14 cellular contexts compared by ENCODE assay signal in genomic region chr9:133845659-133845947, GRCh38.
A peak's percentile ranks its signal among the peaks of the same experiment; 100 is the strongest.
DNase-seq lines count a peak whose midpoint lies in the region; ATAC-seq and TF ChIP-seq lines count a peak whose summit lies in the region.
"Had no signal": no experiment of that assay in that cellular context is flagged by ENCODE, and none has a peak within 500 bp of the region (broad histone marks: within the 10 kb centered on the region; RNA-seq: fewer than 3 reads in every experiment).

No MANE protein-coding gene starts in this region.

- TF ChIP-seq CTCF in lower lobe of right lung (IDR thresholded peaks at IDR 0.05) (no peak), gastroesophageal sphincter (IDR thresholded peaks at IDR 0.05) (no peak)

- H3K27ac ChIP-seq in angular gyrus (ENCODE audit: low read depth, low read length) = peak overlapping the region; percentile 23
- H3K27ac ChIP-seq in lower lobe of right lung = peak overlapping the region; percentile 82
- H3K27ac ChIP-seq in gastroesophageal sphincter = peak overlapping the region in 2 of 4 donors; percentile 37 to 58

- no peaks in the 10 kb centered on the region for H3K36me3 ChIP-seq in lower lobe of right lung
- H3K36me3 ChIP-seq in gastroesophageal sphincter = no peaks in the 10 kb centered on the region

- H3K4me3 Mint-ChIP-seq in stimulated activated naive B cell treated with anti-CD40 and anti-IgM and Interleukin-4, amounts not matched to agents 10 μg/mL and 1 μg/mL and 100 μg/mL, for 72 hours = peak overlapping the region; percentile 61 to 72
- H3K4me3 Mint-ChIP-seq: activated naive CD8-positive, alpha-beta T cell treated with anti-CD3 and anti-CD28 coated beads for 36 hours; CD4-positive, CD25-positive, alpha-beta regulatory T cell; T-helper 1 cell treated with Interleukin-12 subunit alpha and Interleukin-12 subunit beta and Interleukin-4 antibody, amounts not matched to agents 30 μg/mL and 1 μg/mL, for 36 hours had no signal

- no CpG with 5 or more reads among the region's 1 CpG for WGBS in gastroesophageal sphincter (ENCODE audit: low coverage in 1 of 2), 2 donors

- H3K27me3 ChIP-seq in lower lobe of right lung (ENCODE audit: low read depth) = no peaks in the 10 kb centered on the region
- H3K27me3 ChIP-seq in gastroesophageal sphincter = no peaks in the 10 kb centered on the region

- peaks cover 34 to 68% of the 10 kb centered on the region in 2 donors for H3K4me1 Mint-ChIP-seq in stimulated activated naive B cell treated with anti-CD40 and anti-IgM and Interleukin-4, amounts not matched to agents 10 μg/mL and 1 μg/mL and 100 μg/mL, for 72 hours
- H3K4me1 Mint-ChIP-seq: activated naive CD8-positive, alpha-beta T cell treated with anti-CD3 and anti-CD28 coated beads for 36 hours had no signal

- no peak for TF ChIP-seq EP300 in gastroesophageal sphincter (IDR thresholded peaks at IDR 0.05)

- H3K9me3 Mint-ChIP-seq in stimulated activated naive B cell treated with anti-CD40 and anti-IgM and Interleukin-4, amounts not matched to agents 10 μg/mL and 1 μg/mL and 100 μg/mL, for 72 hours = no peaks in the 10 kb centered on the region
- H3K9me3 Mint-ChIP-seq: activated naive CD8-positive, alpha-beta T cell treated with anti-CD3 and anti-CD28 coated beads for 36 hours; CD4-positive, CD25-positive, alpha-beta regulatory T cell; T-helper 1 cell treated with Interleukin-12 subunit alpha and Interleukin-12 subunit beta and Interleukin-4 antibody, amounts not matched to agents 30 μg/mL and 1 μg/mL, for 36 hours had no signal

- no peaks in the 10 kb centered on the region for H3K27me3 Mint-ChIP-seq in stimulated activated naive B cell treated with anti-CD40 and anti-IgM and Interleukin-4, amounts not matched to agents 10 μg/mL and 1 μg/mL and 100 μg/mL, for 72 hours
- H3K27me3 Mint-ChIP-seq: activated naive CD8-positive, alpha-beta T cell treated with anti-CD3 and anti-CD28 coated beads for 36 hours; CD4-positive, CD25-positive, alpha-beta regulatory T cell had no signal

- H3K4me1 ChIP-seq in lower lobe of right lung (peaks cover 25% of the 10 kb centered on the region), gastroesophageal sphincter (peaks cover 0 to 19% (median 3%) of the 10 kb centered on the region in 3 donors)

- no peak for TF ChIP-seq POLR2A in gastroesophageal sphincter (IDR thresholded peaks at IDR 0.05)

- H3K4me3 ChIP-seq in lower lobe of right lung = no peak overlapping the region
- H3K4me3 ChIP-seq in gastroesophageal sphincter = no peak overlapping the region
- H3K4me3 ChIP-seq: lung had no signal

- no peaks in the 10 kb centered on the region for H3K9me3 ChIP-seq in lower lobe of right lung
- no peaks in the 10 kb centered on the region for H3K9me3 ChIP-seq in gastroesophageal sphincter

- peak overlapping the region; percentile 73 for H3K27ac Mint-ChIP-seq in stimulated activated naive B cell treated with anti-CD40 and anti-IgM and Interleukin-4, amounts not matched to agents 10 μg/mL and 1 μg/mL and 100 μg/mL, for 72 hours
- H3K27ac Mint-ChIP-seq: activated naive CD8-positive, alpha-beta T cell treated with anti-CD3 and anti-CD28 coated beads for 36 hours; CD4-positive, CD25-positive, alpha-beta regulatory T cell; T-helper 1 cell treated with Interleukin-12 subunit alpha and Interleukin-12 subunit beta and Interleukin-4 antibody, amounts not matched to agents 30 μg/mL and 1 μg/mL, for 36 hours had no signal

- peak; percentile 12 for DNase-seq in M059J (ENCODE audit: low read depth)
- no peak for DNase-seq in lower lobe of right lung
- DNase-seq in stimulated activated naive B cell treated with anti-CD40 and anti-IgM and Interleukin-4, amounts not matched to agents 10 μg/mL and 1 μg/mL and 100 μg/mL, for 72 hours = no peak
- no peak for DNase-seq in activated T-cell treated with anti-CD3 and anti-CD28 coated beads for 4 hours
- DNase-seq: activated CD4-positive, alpha-beta T cell treated with anti-CD3 and anti-CD28 coated beads for 1 hour; activated CD8-positive, alpha-beta memory T cell treated with anti-CD3 and anti-CD28 coated beads, Interleukin-2, amount 50 U/mL, for 4 hours; activated naive CD8-positive, alpha-beta T cell treated with anti-CD3 and anti-CD28 coated beads for 36 hours; CD4-positive, CD25-positive, alpha-beta regulatory T cell; NCI-H2227 treated with DMSO at 0.1 percent for 48 hours had no signal

- peaks cover 24 to 46% of the 10 kb centered on the region in 2 donors for H3K36me3 Mint-ChIP-seq in stimulated activated naive B cell treated with anti-CD40 and anti-IgM and Interleukin-4, amounts not matched to agents 10 μg/mL and 1 μg/mL and 100 μg/mL, for 72 hours
- H3K36me3 Mint-ChIP-seq: activated naive CD8-positive, alpha-beta T cell treated with anti-CD3 and anti-CD28 coated beads for 36 hours; CD4-positive, CD25-positive, alpha-beta regulatory T cell had no signal

- intact Hi-C loops in lower lobe of right lung (cut with DNase I) = no loop called here

- ATAC-seq in lower lobe of right lung = no peak
- ATAC-seq in stimulated activated naive B cell treated with anti-CD40 and anti-IgM and Interleukin-4, amounts not matched to agents 10 μg/mL and 1 μg/mL and 100 μg/mL, for 72 hours (replicated peaks) = no peak
- ATAC-seq in HG03280 (IDR thresholded peaks at IDR 0.05; ENCODE audit: unreplicated experiment) = no peak
- no peak for ATAC-seq in gastroesophageal sphincter
